In the genomic region with DNA sequence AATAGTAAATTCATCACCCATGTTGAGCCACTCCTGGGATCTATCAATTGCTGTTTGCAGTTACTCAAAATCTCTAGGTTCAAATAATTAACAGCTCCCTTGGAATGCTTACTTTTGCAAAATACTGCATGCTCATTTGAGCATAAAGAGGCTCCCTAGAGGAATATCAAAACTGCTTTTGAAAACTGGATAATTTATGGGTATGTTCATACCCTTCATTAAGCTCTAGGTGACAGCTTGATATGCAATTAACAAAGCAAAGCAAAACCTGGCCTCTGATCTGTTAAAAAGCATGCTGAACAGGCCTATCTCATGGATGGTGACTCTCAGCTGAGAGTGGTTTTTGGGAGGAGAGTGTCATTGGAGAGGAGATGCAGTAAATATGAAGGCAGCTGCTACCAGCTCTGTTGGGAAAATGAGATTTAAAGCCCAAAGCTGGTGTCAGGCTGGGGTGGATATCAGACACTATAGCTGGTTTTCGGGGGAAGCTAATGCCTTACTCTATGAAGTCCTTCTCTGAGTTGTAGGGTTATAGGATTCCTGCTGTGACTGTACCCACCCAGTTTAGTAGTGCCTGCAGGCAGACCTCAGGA, we compare ENCODE assay signal across 1 cellular context.
TF ChIP-seq lines count a peak whose summit lies in the region.

No MANE protein-coding gene starts in this region.

TF ChIP-seq in IMR-90, 13 proteins besides CTCF, POLR2A, EP300 and RAD21 (continued from another document):
- TF ChIP-seq, protein P1, sequence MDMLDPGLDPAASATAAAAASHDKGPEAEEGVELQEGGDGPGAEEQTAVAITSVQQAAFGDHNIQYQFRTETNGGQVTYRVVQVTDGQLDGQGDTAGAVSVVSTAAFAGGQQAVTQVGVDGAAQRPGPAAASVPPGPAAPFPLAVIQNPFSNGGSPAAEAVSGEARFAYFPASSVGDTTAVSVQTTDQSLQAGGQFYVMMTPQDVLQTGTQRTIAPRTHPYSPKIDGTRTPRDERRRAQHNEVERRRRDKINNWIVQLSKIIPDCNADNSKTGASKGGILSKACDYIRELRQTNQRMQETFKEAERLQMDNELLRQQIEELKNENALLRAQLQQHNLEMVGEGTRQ (IDR thresholded peaks at IDR 0.05; ENCODE audit: low read depth, low read length) = no peak
- TF ChIP-seq CHD1 (IDR thresholded peaks at IDR 0.05; ENCODE audit: low read depth, low read length) (no peak), RFX5 (IDR thresholded peaks at IDR 0.05; ENCODE audit: low read depth, low read length) (no peak), FOS (IDR thresholded peaks at IDR 0.05; ENCODE audit: low read depth, low read length) (no peak)
